10 cellular contexts compared by ENCODE assay signal in genomic region chr11:76177250-76177686, GRCh38. TPM values are rescaled to one million over a fixed set of nuclear protein-coding genes. Genes with fewer than 3 reads are reported as not detected.
"Had no signal": no experiment of that assay in that cellular context is flagged by ENCODE, and none has a peak within 500 bp of the region (broad histone marks: within the 10 kb centered on the region; RNA-seq: fewer than 3 reads in every experiment).

No MANE protein-coding gene starts in this region.

- H3K9ac ChIP-seq: KMS-11 had no signal

- H3K27ac ChIP-seq: HL-60, KMS-11 had no signal

- H3K4me3 ChIP-seq: GM23338 had no signal

- FAIRE-seq: H1, H54 had no signal

- H3K4me2 ChIP-seq: GM23338, KMS-11 had no signal

- DNase-seq: H9, HCEC 1CT, KBM-7 had no signal

- H2AFZ ChIP-seq: GM23338 had no signal

RNA-seq across cellular contexts. Expression of gene WNT11, which starts 29.0 kb away (rescaled TPM):
- total RNA-seq: H9, HT1080 had no signal
- polyA plus RNA-seq: IgD-negative memory B cell had no signal
